1 cellular context compared by ENCODE assay signal in genomic region chr2:201660293-201660895, GRCh38.
TF ChIP-seq lines count a peak whose summit lies in the region.

No MANE protein-coding gene starts in this region.

TF ChIP-seq in GM12878, 131 proteins besides CTCF, POLR2A, EP300 and RAD21:
- TF ChIP-seq SUZ12 (IDR thresholded peaks at IDR 0.05; ENCODE audit: unreplicated experiment) (no peak), SPI1 (IDR thresholded peaks at IDR 0.05; ENCODE audit: borderline replicate concordance, insufficient read depth, low read depth, low read length) (0 out of 2 replicates have a peak, but pooled peaks have one; percentile 18)
